15 cellular contexts compared by ENCODE assay signal in genomic region chr1:184883304-184883815, GRCh38.
A peak's percentile ranks its signal among the peaks of the same experiment; 100 is the strongest.
DNase-seq lines count a peak whose midpoint lies in the region; ATAC-seq, FAIRE-seq and TF ChIP-seq lines count a peak whose summit lies in the region.
"Had no signal": no experiment of that assay in that cellular context is flagged by ENCODE, and none has a peak within 500 bp of the region (broad histone marks: within the 10 kb centered on the region; RNA-seq: fewer than 3 reads in every experiment).

No MANE protein-coding gene starts in this region.

- CTCF ChIA-PET in H1 (lab: Charles Lee; ENCODE audit: partially characterized antibody) = no interaction called here

- POLR2A ChIA-PET in H1 (lab: Charles Lee; ENCODE audit: partially characterized antibody) = interaction anchor here (0.7 kb wide), 1 partner anchor 9 kb away, joined by 3 read pairs; no protein-coding TSS in a partner anchor

- H3K9me3 Mint-ChIP-seq in CD4-positive, CD25-positive, alpha-beta regulatory T cell = peaks cover 0 to 2% (median 0%) of the 10 kb centered on the region in 7 donors
- H3K9me3 Mint-ChIP-seq: nephron had no signal

- TF ChIP-seq POLR2A in H1 (IDR thresholded peaks at IDR 0.05; ENCODE audit: control extremely low read depth in 1 of 2, low read depth in 2 of 2, low read length in 2 of 2) = no peak
- no peak for TF ChIP-seq POLR2A in prostate gland (IDR thresholded peaks at IDR 0.05)

- no peak overlapping the region for H3K14ac ChIP-seq in H1 (ENCODE audit: insufficient read length)

- H3K27ac ChIP-seq in CD4-positive, CD25-positive, alpha-beta regulatory T cell (ENCODE audit: insufficient read depth, low read length, poor library complexity, severe bottlenecking) = peak overlapping the region; percentile 48
- H3K27ac ChIP-seq in H1 (ENCODE audit: low read depth, low read length) = no peak overlapping the region
- H3K27ac ChIP-seq in prostate gland = peak overlapping the region; percentile 61 to 79
- H3K27ac ChIP-seq: SJSA1 had no signal

- no peak for TF ChIP-seq EP300 in H1 (IDR thresholded peaks at IDR 0.05; ENCODE audit: borderline replicate concordance in 1 of 2, low read depth in 2 of 2, low read length in 2 of 2)

- TF ChIP-seq RAD21 in H1 (IDR thresholded peaks at IDR 0.05 in 1 of 2, conservative IDR thresholded peaks at IDR 0.05 in 1 of 2; ENCODE audit: low read depth in 2 of 2, low read length in 2 of 2) = no peak

- H3K18ac ChIP-seq in H1 (ENCODE audit: extremely low read depth, low read length) = no peak overlapping the region

- FAIRE-seq in H1 (lab: Jason Lieb, UNC) = no peak
- FAIRE-seq: TTC549 had no signal

- ATAC-seq in CD4-positive, CD25-positive, alpha-beta regulatory T cell (ENCODE audit: low read depth in 2 of 2) = peak in 1 of 2 donors; percentile 15
- ATAC-seq in T-helper 17 cell (no peak), HG03139 (IDR thresholded peaks at IDR 0.05; ENCODE audit: unreplicated experiment) (no peak)
- ATAC-seq: left lung had no signal

- H2BK15ac ChIP-seq in H1 (ENCODE audit: low read length) = no peak overlapping the region

- TF ChIP-seq CTCF in H1 (IDR thresholded peaks at IDR 0.05; ENCODE audit: control extremely low read depth in 1 of 3, insufficient read depth in 1 of 3, low read depth in 1 of 3, low read length in 3 of 3) = no peak
- no peak for TF ChIP-seq CTCF in prostate gland (IDR thresholded peaks at IDR 0.05)

- no peak overlapping the region for H3K9ac ChIP-seq in H1 (replicated peaks in 1 of 4; ENCODE audit: extremely low read depth in 1 of 4, low read depth in 3 of 4, low read length in 3 of 4)

- H3K4me1 Mint-ChIP-seq in CD4-positive, CD25-positive, alpha-beta regulatory T cell = peaks cover 10 to 41% (median 34%) of the 10 kb centered on the region in 4 donors
- H3K4me1 Mint-ChIP-seq in T-helper 17 cell = peaks cover 39% of the 10 kb centered on the region
- H3K4me1 Mint-ChIP-seq: nephron had no signal

- no peaks in the 10 kb centered on the region for H3K79me2 ChIP-seq in H1 (ENCODE audit: control insufficient read depth in 1 of 2, insufficient read depth in 2 of 2, low read length in 2 of 2)

- H3K4ac ChIP-seq in H1 (replicated peaks; ENCODE audit: insufficient read length, low read depth, low read length) = no peak overlapping the region

- no peak overlapping the region for H4K91ac ChIP-seq in H1 (replicated peaks; ENCODE audit: insufficient read length, low read length)

- no peaks in the 10 kb centered on the region for H3K27me3 Mint-ChIP-seq in CD4-positive, CD25-positive, alpha-beta regulatory T cell
- H3K27me3 Mint-ChIP-seq in T-helper 17 cell = no peaks in the 10 kb centered on the region

- no peak overlapping the region for H2AFZ ChIP-seq in H1 (ENCODE audit: low read length)

- no peak overlapping the region for H2BK12ac ChIP-seq in H1 (ENCODE audit: low read depth, low read length)

- peaks cover 38% of the 10 kb centered on the region for H3K36me3 Mint-ChIP-seq in CD4-positive, CD25-positive, alpha-beta regulatory T cell
- peaks cover 7% of the 10 kb centered on the region for H3K36me3 Mint-ChIP-seq in T-helper 17 cell (ENCODE audit: low read depth)

- H3K9me3 ChIP-seq in CD4-positive, CD25-positive, alpha-beta regulatory T cell (ENCODE audit: control insufficient read depth in 2 of 2, low read length in 2 of 2) = no peaks in the 10 kb centered on the region
- H3K9me3 ChIP-seq in T-helper 17 cell (ENCODE audit: control insufficient read depth, low read length, poor library complexity, severe bottlenecking) = no peaks in the 10 kb centered on the region
- H3K9me3 ChIP-seq in H1 (ENCODE audit: insufficient read depth in 2 of 2, low read depth in 1 of 2, low read length in 1 of 2) = no peaks in the 10 kb centered on the region
- no peaks in the 10 kb centered on the region for H3K9me3 ChIP-seq in prostate gland
- H3K9me3 ChIP-seq: HAP-1, left lung, SJSA1 had no signal

- DNase-seq in CD4-positive, CD25-positive, alpha-beta regulatory T cell = no peak
- no peak for DNase-seq in T-helper 17 cell
- DNase-seq in H1 (ENCODE audit: low read depth in 1 of 2, low spot score in 2 of 2) = no peak
- DNase-seq in prostate gland (ENCODE audit: low spot score) = no peak
- DNase-seq in NCI-H526 treated with DMSO at 0.1 percent for 48 hours (lab: John Stamatoyannopoulos, UW) = no peak
- DNase-seq in retina = no peak
- DNase-seq in cerebellar nuclear complex (lab: John Stamatoyannopoulos, UW) = no peak
- DNase-seq: left lung, NCI-H1417, NCI-H2227 treated with DMSO at 0.1 percent for 48 hours had no signal

- H3K4me3 Mint-ChIP-seq in CD4-positive, CD25-positive, alpha-beta regulatory T cell = peak overlapping the region in 1 of 4 donors; percentile 49
- H3K4me3 Mint-ChIP-seq in T-helper 17 cell = no peak overlapping the region
- H3K4me3 Mint-ChIP-seq: nephron had no signal

- H3K79me1 ChIP-seq in H1 (ENCODE audit: low read depth, low read length) = no peaks in the 10 kb centered on the region; the same call in 1 of the 2 replicates

- peaks cover 37% of the 10 kb centered on the region for H3K36me3 ChIP-seq in CD4-positive, CD25-positive, alpha-beta regulatory T cell (ENCODE audit: control insufficient read depth, insufficient read depth, low read length)
- H3K36me3 ChIP-seq in H1 (ENCODE audit: control insufficient read depth in 2 of 4, insufficient read depth in 4 of 4, low read length in 3 of 4) (no peaks in the 10 kb centered on the region; a peak in 1 of 8 replicates), prostate gland (no peaks in the 10 kb centered on the region)
- H3K36me3 ChIP-seq: HAP-1 had no signal

- H4K8ac ChIP-seq in H1 (ENCODE audit: extremely low read depth, insufficient read depth, low read length) = no peak overlapping the region

- no peak overlapping the region for H2AK5ac ChIP-seq in H1 (ENCODE audit: low read depth, low read length)

- H3K27ac Mint-ChIP-seq in CD4-positive, CD25-positive, alpha-beta regulatory T cell = peak overlapping the region; percentile 53 to 82 (median 76)
- peak overlapping the region; percentile 86 for H3K27ac Mint-ChIP-seq in T-helper 17 cell
- H3K27ac Mint-ChIP-seq: nephron had no signal

- H3K4me2 ChIP-seq in H1 (ENCODE audit: insufficient read depth in 1 of 2, low read depth in 2 of 2, low read length in 2 of 2) = no peak overlapping the region

- H3K23ac ChIP-seq in H1 (ENCODE audit: insufficient read length) = no peak overlapping the region

- no peak overlapping the region for H4K5ac ChIP-seq in H1 (ENCODE audit: insufficient read length, low read depth, low read length)

- H2BK5ac ChIP-seq in H1 (ENCODE audit: low read depth, low read length) = no peak overlapping the region

- no peaks in the 10 kb centered on the region for H3K27me3 ChIP-seq in CD4-positive, CD25-positive, alpha-beta regulatory T cell (ENCODE audit: control insufficient read depth, insufficient read depth, low read length)
- peaks cover 0 to 6% (median 4%) of the 10 kb centered on the region in 4 experiments; a peak in 4 of 7 replicates for H3K27me3 ChIP-seq in H1 (replicated peaks in 1 of 4; ENCODE audit: control insufficient read depth in 3 of 4, extremely low read depth in 1 of 4, insufficient read depth in 3 of 4, low read length in 3 of 4)
- H3K27me3 ChIP-seq in prostate gland (replicated peaks; ENCODE audit: insufficient read depth) = no peaks in the 10 kb centered on the region
- H3K27me3 ChIP-seq: left lung, SJSA1 had no signal

- H2BK20ac ChIP-seq in H1 (ENCODE audit: low read length) = no peak overlapping the region

- no peak overlapping the region for H2BK120ac ChIP-seq in H1 (replicated peaks; ENCODE audit: low read depth, low read length)

- no peaks in the 10 kb centered on the region for H3K23me2 ChIP-seq in H1 (ENCODE audit: low read depth, low read length)

- no peak overlapping the region for H3K4me3 ChIP-seq in CD4-positive, CD25-positive, alpha-beta regulatory T cell (ENCODE audit: low read depth, low read length)
- no peak overlapping the region for H3K4me3 ChIP-seq in H1 (ENCODE audit: extremely low read depth in 1 of 4, insufficient read depth in 2 of 4, low read depth in 3 of 4, low read length in 4 of 4)
- H3K4me3 ChIP-seq in prostate gland = no peak overlapping the region
- H3K4me3 ChIP-seq: HAP-1, left lung, SJSA1 had no signal

- intact Hi-C loops in prostate gland (cut with DNase I) = loop anchor here (5.0 kb wide), 1 partner anchor 61 kb away; no protein-coding TSS in a partner anchor

- 88% methylated on average over 7 of the region's 7 CpGs; no CpG with 5 or more reads in 1 of the 2 experiments for WGBS in H1 (ENCODE audit: extremely low coverage in 1 of 2, insufficient coverage in 1 of 2, insufficient read length in 1 of 2, insufficient replicate concordance in 2 of 2, low coverage in 1 of 2, low lambda C conversion rate in 2 of 2, missing lambda C conversion rate in 1 of 2), 2 experiments
- WGBS in prostate gland = 59% methylated on average over 7 of the region's 7 CpGs

- H3K56ac ChIP-seq in H1 (replicated peaks; ENCODE audit: insufficient read length, low read depth, low read length) = no peak overlapping the region

- H3K4me1 ChIP-seq in CD4-positive, CD25-positive, alpha-beta regulatory T cell (ENCODE audit: control insufficient read depth, insufficient read depth, low read length, poor library complexity, severe bottlenecking) = no peaks in the 10 kb centered on the region
- H3K4me1 ChIP-seq in H1 (replicated peaks in 1 of 4; ENCODE audit: control insufficient read depth in 3 of 4, insufficient read depth in 4 of 4, low read length in 3 of 4) (peaks cover 0 to 4% (median 0%) of the 10 kb centered on the region in 4 experiments; a peak in 3 of 7 replicates), prostate gland (replicated peaks) (no peaks in the 10 kb centered on the region)

- H4K20me1 ChIP-seq in H1 (replicated peaks in 1 of 2; ENCODE audit: control insufficient read depth in 1 of 2, insufficient read depth in 2 of 2, low read length in 2 of 2) = no peaks in the 10 kb centered on the region

TF ChIP-seq in H1, 55 proteins besides CTCF, POLR2A, EP300 and RAD21:
- TF ChIP-seq JUN (IDR thresholded peaks at IDR 0.05; ENCODE audit: low read depth, low read length) = 0 out of 2 replicates have a peak, but pooled peaks have one; percentile 8
- TF ChIP-seq ATF2 (IDR thresholded peaks at IDR 0.05; ENCODE audit: low read length) = no peak
TF ChIP-seq in H1: peak in this region for 1.
